In genomic region chr1:46617108-46617694, GRCh38 we compare ENCODE assay signal across 8 cellular contexts. TPM values are rescaled to one million over a fixed set of nuclear protein-coding genes. Genes with fewer than 3 reads are reported as not detected.
A peak's percentile ranks its signal among the peaks of the same experiment; 100 is the strongest.
DNase-seq lines count a peak whose midpoint lies in the region; ATAC-seq and TF ChIP-seq lines count a peak whose summit lies in the region.

No MANE protein-coding gene starts in this region.

- WGBS in right lobe of liver (ENCODE audit: insufficient coverage, low coverage, low lambda C conversion rate, missing lambda C conversion rate), result 34% methylated on average over 4 of the region's 9 CpGs

- no peaks in the 10 kb centered on the region for H3K27me3 ChIP-seq in right lobe of liver
- no peaks in the 10 kb centered on the region for H3K27me3 ChIP-seq in tibial artery

- TF ChIP-seq POLR2A in right lobe of liver (IDR thresholded peaks at IDR 0.05), result no peak
- TF ChIP-seq POLR2A in GM18505 (IDR thresholded peaks at IDR 0.05; ENCODE audit: borderline replicate concordance, extremely low read depth, insufficient read depth, insufficient read length), result no peak

- intact Hi-C loops in right lobe of liver (cut with DNase I), result no loop called here
- intact Hi-C loops in tibial artery (cut with DNase I; ENCODE audit: low total_unique reads), result loop anchor here (5.0 kb wide), 1 partner anchor 50 kb away; the partner anchor contains the start of gene ATPAF1
- intact Hi-C loops in head of caudate nucleus (cut with DNase I), result loop anchor here (10.0 kb wide), 1 partner anchor 48 kb away; the partner anchor contains the start of gene ATPAF1

- H3K27ac Mint-ChIP-seq in activated CD4-positive, alpha-beta T cell treated with anti-CD3 and anti-CD28 coated beads, Interleukin-2, amount 10 ng/mL, durations not matched to agents 7 days and 5 days, result peak overlapping the region; percentile 86
- H3K27ac Mint-ChIP-seq in brain, result peak overlapping the region; percentile 48 to 88 (median 77)

- no peak for DNase-seq in activated CD4-positive, alpha-beta T cell treated with anti-CD3 and anti-CD28 coated beads, Interleukin-2, amount 10 ng/mL, durations not matched to agents 7 days and 5 days
- no peak for DNase-seq in activated CD4-positive, alpha-beta T cell treated with anti-CD3 and anti-CD28 coated beads, Interleukin-2, amount 50 U/mL, for 1 hour
- DNase-seq in right lobe of liver, result no peak
- no peak for DNase-seq in tibial artery
- DNase-seq in head of caudate nucleus, result no peak
- DNase-seq in SW 1271 (lab: John Stamatoyannopoulos, UW), result no peak

- H3K4me1 ChIP-seq in right lobe of liver (peaks cover 0 to 22% (median 4%) of the 10 kb centered on the region in 4 donors), tibial artery (peaks cover 13 to 45% (median 39%) of the 10 kb centered on the region in 4 donors)

- H3K36me3 ChIP-seq in right lobe of liver (no peaks in the 10 kb centered on the region), tibial artery (peaks cover 0 to 8% (median 0%) of the 10 kb centered on the region in 3 donors)

- no peaks in the 10 kb centered on the region for H3K27me3 Mint-ChIP-seq in activated CD4-positive, alpha-beta T cell treated with anti-CD3 and anti-CD28 coated beads, Interleukin-2, amount 10 ng/mL, durations not matched to agents 7 days and 5 days
- peaks cover 32% of the 10 kb centered on the region for H3K27me3 Mint-ChIP-seq in brain

- POLR2A ChIA-PET in activated CD4-positive, alpha-beta T cell treated with anti-CD3 and anti-CD28 coated beads, Interleukin-2, amount 10 ng/mL, durations not matched to agents 7 days and 5 days (lab: Charles Lee), result interaction anchor here (1.3 kb wide), 1 partner anchor 13 kb away, joined by 10 read pairs; the partner anchor contains the start of gene MKNK1

- peaks cover 7% of the 10 kb centered on the region for H3K36me3 Mint-ChIP-seq in activated CD4-positive, alpha-beta T cell treated with anti-CD3 and anti-CD28 coated beads, Interleukin-2, amount 10 ng/mL, durations not matched to agents 7 days and 5 days (ENCODE audit: low read depth)
- H3K36me3 Mint-ChIP-seq in brain, result no peaks in the 10 kb centered on the region

- no peaks in the 10 kb centered on the region for H3K9me3 Mint-ChIP-seq in activated CD4-positive, alpha-beta T cell treated with anti-CD3 and anti-CD28 coated beads, Interleukin-2, amount 10 ng/mL, durations not matched to agents 7 days and 5 days
- H3K9me3 Mint-ChIP-seq in brain, result peaks cover 0 to 3% (median 0%) of the 10 kb centered on the region in 5 experiments

- peaks cover 46% of the 10 kb centered on the region for H3K4me1 Mint-ChIP-seq in activated CD4-positive, alpha-beta T cell treated with anti-CD3 and anti-CD28 coated beads, Interleukin-2, amount 10 ng/mL, durations not matched to agents 7 days and 5 days
- peaks cover 35% of the 10 kb centered on the region for H3K4me1 Mint-ChIP-seq in brain

- H3K4me3 ChIP-seq in right lobe of liver (peak overlapping the region; percentile 49 to 90 (median 71)), tibial artery (peak overlapping the region; percentile 91 to 93)

- ATAC-seq in right lobe of liver (peak; percentile 7 to 57 (median 27)), GM18505 (IDR thresholded peaks at IDR 0.05; ENCODE audit: unreplicated experiment) (no peak)

- H3K4me3 Mint-ChIP-seq in activated CD4-positive, alpha-beta T cell treated with anti-CD3 and anti-CD28 coated beads, Interleukin-2, amount 10 ng/mL, durations not matched to agents 7 days and 5 days, result peak overlapping the region; percentile 92
- H3K4me3 Mint-ChIP-seq in brain, result peak overlapping the region; percentile 82 to 91 (median 85)

- TF ChIP-seq CTCF in brain (conservative IDR thresholded peaks at IDR 0.05) (no peak), right lobe of liver (IDR thresholded peaks at IDR 0.05) (no peak), tibial artery (IDR thresholded peaks at IDR 0.05) (no peak)

- no peaks in the 10 kb centered on the region for H3K9me3 ChIP-seq in right lobe of liver
- H3K9me3 ChIP-seq in tibial artery, result no peaks in the 10 kb centered on the region

- peak overlapping the region; percentile 66 to 82 (median 78) for H3K27ac ChIP-seq in right lobe of liver
- peak overlapping the region; percentile 94 for H3K27ac ChIP-seq in tibial artery

- CTCF ChIA-PET in activated CD4-positive, alpha-beta T cell treated with anti-CD3 and anti-CD28 coated beads, Interleukin-2, amount 10 ng/mL, durations not matched to agents 7 days and 5 days (lab: Charles Lee), result interaction anchor here (0.9 to 3.2 kb wide), 8 partner anchors 10 to 104 kb away, joined by 3 to 16 read pairs (median 5); partner anchors contain the start of gene MKNK1

RNA-seq across cellular contexts. Expression of gene MOB3C, which starts 0.6 kb away (rescaled TPM):
- 10 to 100 TPM; 19.5 to 21.4 TPM for total RNA-seq in activated CD4-positive, alpha-beta T cell treated with anti-CD3 and anti-CD28 coated beads, Interleukin-2, amount 10 ng/mL, durations not matched to agents 7 days and 5 days
- 3.9 TPM for polyA plus RNA-seq in brain (ENCODE audit: insufficient read depth, low read depth, low replicate concordance)
- total RNA-seq in right lobe of liver, result 1 to 10 TPM; 2.6 to 6.3 (median 5.7) TPM

RNA-seq across cellular contexts. Expression of gene MKNK1, which starts 13.1 kb away (rescaled TPM):
- total RNA-seq in activated CD4-positive, alpha-beta T cell treated with anti-CD3 and anti-CD28 coated beads, Interleukin-2, amount 10 ng/mL, durations not matched to agents 7 days and 5 days, result 10 to 100 TPM; 58.2 to 63.3 TPM
- 14.6 TPM for polyA plus RNA-seq in brain (ENCODE audit: insufficient read depth, low read depth, low replicate concordance)
- 10 to 100 TPM; 17.5 to 27.2 (median 20.8) TPM for total RNA-seq in right lobe of liver

RNA-seq across cellular contexts. Expression of gene ATPAF1, which starts 51.0 kb away (rescaled TPM):
- 10 to 100 TPM; 49.0 to 50.6 TPM for total RNA-seq in activated CD4-positive, alpha-beta T cell treated with anti-CD3 and anti-CD28 coated beads, Interleukin-2, amount 10 ng/mL, durations not matched to agents 7 days and 5 days
- polyA plus RNA-seq in brain (ENCODE audit: insufficient read depth, low read depth, low replicate concordance), result 65.0 TPM
- total RNA-seq in right lobe of liver, result 10 to 100 TPM; 34.9 to 57.1 (median 42.1) TPM

RNA-seq across cellular contexts. Expression of gene TEX38, which starts 54.5 kb away (rescaled TPM):
- not detected for total RNA-seq in activated CD4-positive, alpha-beta T cell treated with anti-CD3 and anti-CD28 coated beads, Interleukin-2, amount 10 ng/mL, durations not matched to agents 7 days and 5 days
- polyA plus RNA-seq in brain (ENCODE audit: insufficient read depth, low read depth, low replicate concordance), result not detected
- total RNA-seq in right lobe of liver, result not detected

Comparison
In these comparisons a context has a peak if more than half of its experiments do, and no peak if none do; other contexts are left out.
1. intact Hi-C loops: an anchor here in tibial artery (5.0 kb wide) and head of caudate nucleus (10.0 kb wide); none called in right lobe of liver.